In the genomic region with DNA sequence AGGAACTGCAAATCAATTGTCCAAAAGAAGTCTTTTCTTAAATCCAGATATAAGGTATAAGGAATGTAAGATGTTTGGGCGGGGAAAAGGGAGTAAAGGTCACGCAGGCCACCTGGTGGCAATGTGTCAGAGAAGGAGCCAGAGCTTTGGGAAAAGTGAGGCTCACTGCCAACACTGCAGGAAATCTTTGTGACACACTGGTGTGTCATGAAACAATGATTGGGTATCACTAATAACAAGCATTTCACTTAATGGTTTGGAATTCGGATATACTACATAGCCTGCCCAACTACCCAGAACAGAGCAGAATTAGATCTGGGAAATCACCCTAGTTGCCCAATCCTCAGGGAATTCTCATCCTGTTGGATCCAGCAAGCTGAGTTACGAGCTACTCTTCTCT, we compare ENCODE assay signal across 15 cellular contexts.
DNase-seq lines count a peak whose midpoint lies in the region; TF ChIP-seq lines count a peak whose summit lies in the region.
"Had no signal": no experiment of that assay in that cellular context is flagged by ENCODE, and none has a peak within 500 bp of the region (broad histone marks: within the 10 kb centered on the region; RNA-seq: fewer than 3 reads in every experiment).

No MANE protein-coding gene starts in this region.

- peaks cover 16% of the 10 kb centered on the region for H3K4me1 ChIP-seq in fibroblast of lung (ENCODE audit: control insufficient read depth, extremely low read depth, insufficient read depth, low read length)
- H3K4me1 ChIP-seq: prostate gland had no signal

- no peak for TF ChIP-seq CTCF in fibroblast of lung (conservative IDR thresholded peaks at IDR 0.05 in 1 of 2, IDR thresholded peaks at IDR 0.05 in 1 of 2; ENCODE audit: low read depth in 1 of 2, low read length in 2 of 2)
- TF ChIP-seq CTCF in retinal pigment epithelial cell (conservative IDR thresholded peaks at IDR 0.05; ENCODE audit: low read depth, low read length): peak; percentile 17

- no peaks in the 10 kb centered on the region for H3K9me3 ChIP-seq in fibroblast of lung (ENCODE audit: control insufficient read depth, insufficient read depth, low read depth, low read length)
- H3K9me3 ChIP-seq: prostate gland, upper lobe of right lung had no signal

- H3K9ac ChIP-seq in fibroblast of lung (ENCODE audit: insufficient read depth, low read length): no peak overlapping the region

- H3K27me3 ChIP-seq in fibroblast of lung (ENCODE audit: control insufficient read depth, insufficient read depth, low read length): no peaks in the 10 kb centered on the region
- H3K27me3 ChIP-seq: Peyer's patch, upper lobe of right lung had no signal

- DNase-seq in H4 (ENCODE audit: low spot score) (peak; percentile 41), RKO (ENCODE audit: low spot score) (peak; percentile 53), fibroblast of lung (ENCODE audit: low read depth in 2 of 2) (peak; percentile 50 to 83), retinal pigment epithelial cell (ENCODE audit: low read depth) (peak; percentile 48), NCI-H146 treated with DMSO at 0.1 percent for 48 hours (lab: John Stamatoyannopoulos, UW; ENCODE audit: unreplicated experiment) (no peak), NCI-H748 (lab: John Stamatoyannopoulos, UW; ENCODE audit: unreplicated experiment) (no peak), NCI-H748 treated with DMSO at 0.1 percent for 48 hours (lab: John Stamatoyannopoulos, UW) (no peak), GM19240 (ENCODE audit: insufficient read length, low spot score) (no peak)
- DNase-seq: activated CD4-positive, CD25-positive, alpha-beta regulatory T cell treated with anti-CD3 and anti-CD28 coated beads, Interleukin-2, amount 50 U/mL, for 72 hours; activated naive CD4-positive, alpha-beta T cell treated with Interleukin-2 at 50 U/mL for 16 hours; DMS79; NCI-H1105 treated with DMSO at 0.1 percent for 48 hours; Peyer's patch; upper lobe of right lung had no signal

- no peaks in the 10 kb centered on the region for H4K20me1 ChIP-seq in fibroblast of lung (ENCODE audit: control insufficient read depth, extremely low read depth, insufficient read depth, low read length)

- H2AFZ ChIP-seq in fibroblast of lung (ENCODE audit: low read length): no peak overlapping the region

- H3K79me2 ChIP-seq in fibroblast of lung (ENCODE audit: control insufficient read depth, insufficient read depth, low read length): peaks cover 20% of the 10 kb centered on the region

- H3K27ac ChIP-seq in fibroblast of lung (ENCODE audit: insufficient read depth, low read length): no peak overlapping the region
- H3K27ac ChIP-seq: Peyer's patch, prostate gland, upper lobe of right lung had no signal

- H3K4me3 ChIP-seq in fibroblast of lung (replicated peaks in 1 of 4; ENCODE audit: control extremely low read depth in 1 of 4, insufficient read depth in 1 of 4, low read depth in 3 of 4, low read length in 4 of 4): no peak overlapping the region
- no peak overlapping the region for H3K4me3 ChIP-seq in retinal pigment epithelial cell (ENCODE audit: low read length)
- H3K4me3 ChIP-seq: Peyer's patch, prostate gland, upper lobe of right lung had no signal

- H3K36me3 ChIP-seq in fibroblast of lung (ENCODE audit: control insufficient read depth, insufficient read depth, low read length): no peaks in the 10 kb centered on the region
- H3K36me3 ChIP-seq: Peyer's patch, prostate gland, upper lobe of right lung had no signal

- peak overlapping the region; percentile 33 for H3K4me2 ChIP-seq in fibroblast of lung (ENCODE audit: extremely low read depth, insufficient read depth, low read length)

Comparison
In these comparisons a context has a peak if more than half of its experiments do, and no peak if none do; other contexts are left out.
1. DNase-seq: peak in H4 (single experiment), RKO (single experiment), fibroblast of lung (2 of 2) and retinal pigment epithelial cell (single experiment); none in NCI-H146 treated with DMSO at 0.1 percent for 48 hours (single experiment), NCI-H748 (single experiment), NCI-H748 treated with DMSO at 0.1 percent for 48 hours (single experiment) and GM19240 (single experiment).